In genomic region chr9:89387197-89387849, GRCh38 we compare ENCODE assay signal across 12 cellular contexts.
DNase-seq lines count a peak whose midpoint lies in the region; ATAC-seq and TF ChIP-seq lines count a peak whose summit lies in the region.
"Had no signal": no experiment of that assay in that cellular context is flagged by ENCODE, and none has a peak within 500 bp of the region (broad histone marks: within the 10 kb centered on the region; RNA-seq: fewer than 3 reads in every experiment).

No MANE protein-coding gene starts in this region.

- in situ Hi-C loops in KBM-7 (cut with MboI; ENCODE audit: low pct_unique_long_range_greater_than_20kb, low sequenced_read_pairs), result no loop called here

- peak overlapping the region; percentile 28 for H3K27ac ChIP-seq in colonic mucosa
- H3K27ac ChIP-seq in rectal smooth muscle tissue (ENCODE audit: low read depth, low read length), result peak overlapping the region; percentile 6
- H3K27ac ChIP-seq in body of pancreas, result no peak overlapping the region
- H3K27ac ChIP-seq: KMS-11 had no signal

- TF ChIP-seq CTCF in colonic mucosa (IDR thresholded peaks at IDR 0.05) (no peak), body of pancreas (IDR thresholded peaks at IDR 0.05) (no peak)

- WGBS in body of pancreas, 2 donors, result 91% methylated on average over 19 to 20 of the region's 20 CpGs

- H3K9ac ChIP-seq in colonic mucosa (ENCODE audit: low read depth in 2 of 2, low read length in 2 of 2) (no peak overlapping the region), rectal smooth muscle tissue (ENCODE audit: low read length) (no peak overlapping the region)
- H3K9ac ChIP-seq: KMS-11 had no signal

- H3K27me3 ChIP-seq in colonic mucosa (no peaks in the 10 kb centered on the region), rectal smooth muscle tissue (ENCODE audit: control insufficient read depth, insufficient read depth, low read length) (no peaks in the 10 kb centered on the region), body of pancreas (no peaks in the 10 kb centered on the region)

- H3K36me3 ChIP-seq in colonic mucosa (no peaks in the 10 kb centered on the region), rectal smooth muscle tissue (ENCODE audit: control insufficient read depth, insufficient read depth, low read length) (peaks cover 6% of the 10 kb centered on the region), body of pancreas (replicated peaks in 1 of 2; ENCODE audit: insufficient read depth in 1 of 2, low read depth in 2 of 2) (peaks cover 0 to 7% of the 10 kb centered on the region in 2 donors)

- no peak for ATAC-seq in stimulated activated naive CD8-positive, alpha-beta T cell treated with anti-CD3 and anti-CD28 coated beads, Interleukin-15, Interleukin-2, amounts not matched to agents 100 U/mL and 50 U/mL, for 24 hours
- ATAC-seq in HG03460 (IDR thresholded peaks at IDR 0.05; ENCODE audit: unreplicated experiment) (no peak), body of pancreas (no peak)

- H3K9me3 ChIP-seq in colonic mucosa, result no peaks in the 10 kb centered on the region
- H3K9me3 ChIP-seq in body of pancreas, result no peaks in the 10 kb centered on the region

- H3K4me3 Mint-ChIP-seq in stimulated activated naive CD8-positive, alpha-beta T cell treated with anti-CD3 and anti-CD28 coated beads, Interleukin-15, Interleukin-2, amounts not matched to agents 100 ng/mL and 50 ng/mL, for 24 hours, result no peak overlapping the region
- H3K4me3 Mint-ChIP-seq: mesothelial cell of epicardium had no signal

- H3K27ac Mint-ChIP-seq in stimulated activated naive CD8-positive, alpha-beta T cell treated with anti-CD3 and anti-CD28 coated beads, Interleukin-15, Interleukin-2, amounts not matched to agents 100 ng/mL and 50 ng/mL, for 24 hours, result peak overlapping the region; percentile 61
- H3K27ac Mint-ChIP-seq: mesothelial cell of epicardium had no signal

- H3K4me1 Mint-ChIP-seq in stimulated activated naive CD8-positive, alpha-beta T cell treated with anti-CD3 and anti-CD28 coated beads, Interleukin-15, Interleukin-2, amounts not matched to agents 100 ng/mL and 50 ng/mL, for 24 hours (ENCODE audit: low read depth), result peaks cover 32% of the 10 kb centered on the region
- H3K4me1 Mint-ChIP-seq: mesothelial cell of epicardium had no signal

- H3K4me3 ChIP-seq in colonic mucosa (no peak overlapping the region), rectal smooth muscle tissue (ENCODE audit: low read length) (no peak overlapping the region), body of pancreas (no peak overlapping the region)

- no peaks in the 10 kb centered on the region for H3K9me3 Mint-ChIP-seq in stimulated activated naive CD8-positive, alpha-beta T cell treated with anti-CD3 and anti-CD28 coated beads, Interleukin-15, Interleukin-2, amounts not matched to agents 100 ng/mL and 50 ng/mL, for 24 hours
- H3K9me3 Mint-ChIP-seq: mesothelial cell of epicardium had no signal

- H3K27me3 Mint-ChIP-seq in stimulated activated naive CD8-positive, alpha-beta T cell treated with anti-CD3 and anti-CD28 coated beads, Interleukin-15, Interleukin-2, amounts not matched to agents 100 ng/mL and 50 ng/mL, for 24 hours, result no peaks in the 10 kb centered on the region

- H3K36me3 Mint-ChIP-seq in stimulated activated naive CD8-positive, alpha-beta T cell treated with anti-CD3 and anti-CD28 coated beads, Interleukin-15, Interleukin-2, amounts not matched to agents 100 ng/mL and 50 ng/mL, for 24 hours (ENCODE audit: low read depth), result peaks cover 81% of the 10 kb centered on the region

- no peak for DNase-seq in stimulated activated naive CD8-positive, alpha-beta T cell treated with anti-CD3 and anti-CD28 coated beads, Interleukin-15, Interleukin-2, amounts not matched to agents 100 U/mL and 50 U/mL, for 24 hours
- DNase-seq in colonic mucosa (no peak), KBM-7 (no peak), body of pancreas (no peak)
- no peak for DNase-seq in activated effector memory CD4-positive, alpha-beta T cell treated with Interleukin-2 at 50 U/mL for 16 hours
- DNase-seq: activated CD4-positive, alpha-beta T cell treated with anti-CD3 and anti-CD28 coated beads for 1 hour; NCI-H1092 treated with DMSO at 0.1 percent for 48 hours had no signal

- intact Hi-C loops in colonic mucosa (cut with DNase I), result no loop called here
- intact Hi-C loops in body of pancreas (cut with DNase I), result no loop called here

- no peaks in the 10 kb centered on the region for H3K4me1 ChIP-seq in colonic mucosa
- no peaks in the 10 kb centered on the region for H3K4me1 ChIP-seq in rectal smooth muscle tissue (ENCODE audit: control insufficient read depth, insufficient read depth, low read length)
- peaks cover 25% of the 10 kb centered on the region for H3K4me1 ChIP-seq in body of pancreas

- TF ChIP-seq POLR2A in body of pancreas (IDR thresholded peaks at IDR 0.05), result no peak

Comparison
In these comparisons a context has a peak if more than half of its experiments do, and no peak if none do; other contexts are left out.
1. H3K27ac ChIP-seq: peak in colonic mucosa (single experiment) and rectal smooth muscle tissue (single experiment); none in body of pancreas (0 of 4).